In genomic region chrX:46573896-46574336, GRCh38 we compare ENCODE assay signal across 8 cellular contexts. TPM values are rescaled to one million over a fixed set of nuclear protein-coding genes. Genes with fewer than 3 reads are reported as not detected.
DNase-seq lines count a peak whose midpoint lies in the region; ATAC-seq and TF ChIP-seq lines count a peak whose summit lies in the region.

No MANE protein-coding gene starts in this region.

- in situ Hi-C loops in GM23248 (cut with MboI) = loop anchor here (25.0 kb wide), 1 partner anchor 213 kb away; no protein-coding TSS in a partner anchor

- no peaks in the 10 kb centered on the region for H4K20me1 ChIP-seq in GM23248 (ENCODE audit: insufficient read depth)

- DNase-seq in DMS79 treated with DMSO at 0.1 percent for 48 hours (lab: John Stamatoyannopoulos, UW) (peak; percentile 1), GM23248 (peak; percentile 77), NCI-H1092 (lab: John Stamatoyannopoulos, UW) (peak; percentile 58), dorsolateral prefrontal cortex (peak in 4 of 10 donors; percentile 24 to 52 (median 45)), memory B cell (ENCODE audit: low spot score in 2 of 2) (peak; percentile 51 to 54), NOMO-1 treated with DMSO at 0.1 percent for 48 hours (lab: John Stamatoyannopoulos, UW; ENCODE audit: unreplicated experiment) (no peak)
- DNase-seq in activated CD4-positive, CD25-positive, alpha-beta regulatory T cell treated with anti-CD3 and anti-CD28 coated beads, Interleukin-2, amount 50 U/mL, for 16 hours (ENCODE audit: low read depth, low spot score) = peak; percentile 36
- DNase-seq in stimulated activated naive CD8-positive, alpha-beta T cell treated with anti-CD3 and anti-CD28 coated beads, Interleukin-15, amount 100 ng/mL, for 72 hours = peak; percentile 64 to 66

- H3K4me3 ChIP-seq in GM23248 (peak overlapping the region; percentile 79), dorsolateral prefrontal cortex (peak overlapping the region; percentile 29 to 70 (median 55))

- peak overlapping the region; percentile 74 for H3K9ac ChIP-seq in GM23248

- 0 to 2% methylated on average over 1 to 11 of the region's 52 CpGs for WGBS in GM23248 (ENCODE audit: low coverage in 1 of 2, low lambda C conversion rate in 2 of 2, missing lambda C conversion rate in 2 of 2), 2 experiments

- H3K9me3 ChIP-seq in GM23248 (ENCODE audit: low read depth) = no peaks in the 10 kb centered on the region

- peak; percentile 67 for ATAC-seq in memory B cell (ENCODE audit: low read depth)
- ATAC-seq in stimulated activated naive CD8-positive, alpha-beta T cell treated with anti-CD3 and anti-CD28 coated beads, Interleukin-15, amount 100 ng/mL, for 72 hours = peak; percentile 57

- H3K27me3 ChIP-seq in GM23248 (replicated peaks; ENCODE audit: insufficient read depth) = no peaks in the 10 kb centered on the region
- peaks cover 0 to 60% (median 9%) of the 10 kb centered on the region in 45 donors for H3K27me3 ChIP-seq in dorsolateral prefrontal cortex

- peaks cover 7% of the 10 kb centered on the region for H3K4me1 ChIP-seq in GM23248 (ENCODE audit: insufficient read depth)

- peaks cover 25% of the 10 kb centered on the region for H3K4me1 Mint-ChIP-seq in memory B cell
- peaks cover 36% of the 10 kb centered on the region for H3K4me1 Mint-ChIP-seq in stimulated activated naive CD8-positive, alpha-beta T cell treated with anti-CD3 and anti-CD28 coated beads, Interleukin-15, amount 100 ng/mL, for 72 hours

- no peak for TF ChIP-seq CTCF in dorsolateral prefrontal cortex (IDR thresholded peaks at IDR 0.05 in 54 of 56, conservative IDR thresholded peaks at IDR 0.05 in 2 of 56; ENCODE audit: low read depth in 1 of 56, partially characterized antibody in 56 of 56)

- peak overlapping the region; percentile 80 for H3K27ac Mint-ChIP-seq in memory B cell
- peak overlapping the region in 1 of 2 donors; percentile 89 for H3K27ac Mint-ChIP-seq in stimulated activated naive CD8-positive, alpha-beta T cell treated with anti-CD3 and anti-CD28 coated beads, Interleukin-15, amount 100 ng/mL, for 72 hours

- H3K4me2 ChIP-seq in GM23248 (ENCODE audit: unreplicated experiment) = peak overlapping the region; percentile 79

- no peaks in the 10 kb centered on the region for H3K27me3 Mint-ChIP-seq in memory B cell
- peaks cover 24% of the 10 kb centered on the region for H3K27me3 Mint-ChIP-seq in stimulated activated naive CD8-positive, alpha-beta T cell treated with anti-CD3 and anti-CD28 coated beads, Interleukin-15, amount 100 ng/mL, for 72 hours

- H3K27ac ChIP-seq in GM23248 = peak overlapping the region; percentile 66
- peak overlapping the region in 29 of 59 donors; percentile 13 to 75 (median 45) for H3K27ac ChIP-seq in dorsolateral prefrontal cortex

- H3K36me3 Mint-ChIP-seq in memory B cell = peaks cover 3% of the 10 kb centered on the region

- H3K4me3 Mint-ChIP-seq in memory B cell = peak overlapping the region; percentile 85
- peak overlapping the region; percentile 56 to 77 for H3K4me3 Mint-ChIP-seq in stimulated activated naive CD8-positive, alpha-beta T cell treated with anti-CD3 and anti-CD28 coated beads, Interleukin-15, amount 100 ng/mL, for 72 hours

- H3K9me2 ChIP-seq in GM23248 (ENCODE audit: insufficient read depth) = no peaks in the 10 kb centered on the region

- H3K79me2 ChIP-seq in GM23248 (ENCODE audit: insufficient read depth) = peaks cover 7% of the 10 kb centered on the region

- no peaks in the 10 kb centered on the region for H3K36me3 ChIP-seq in GM23248 (ENCODE audit: low read depth)

- intact Hi-C loops in dorsolateral prefrontal cortex (cut with DNase I) = no loop called here

- H2AFZ ChIP-seq in GM23248 = peak overlapping the region; percentile 89

- peaks cover 9% of the 10 kb centered on the region for H3F3A ChIP-seq in GM23248 (ENCODE audit: insufficient read depth)

- no peaks in the 10 kb centered on the region for H3K9me3 Mint-ChIP-seq in memory B cell
- H3K9me3 Mint-ChIP-seq in stimulated activated naive CD8-positive, alpha-beta T cell treated with anti-CD3 and anti-CD28 coated beads, Interleukin-15, amount 100 ng/mL, for 72 hours = no peaks in the 10 kb centered on the region

RNA-seq across cellular contexts. Expression of gene CHST7, which starts 0.4 kb away (rescaled TPM):
- 17.5 and 27.8 TPM in 2 replicates for total RNA-seq in GM23248 (2014; rRNA removed; shearing (Covaris generic))
- 9.3 and 9.8 TPM in 2 replicates for polyA plus RNA-seq in GM23248 (2016; fragmentation: Nextera tagmentation; extraction: Ambion mirVana)
- total RNA-seq in dorsolateral prefrontal cortex = 10 to 100 TPM in 30 of 120 experiments, 1 to 10 TPM in 90; 2.3 to 27.4 (median 8.2) TPM

RNA-seq across cellular contexts. Expression of gene ZNF674, which starts 28.7 kb away (rescaled TPM):
- total RNA-seq in GM23248 (2014; rRNA removed; shearing (Covaris generic)) = 2.7 and 2.8 TPM in 2 replicates
- polyA plus RNA-seq in GM23248 (2016; fragmentation: Nextera tagmentation; extraction: Ambion mirVana) = 1.3 and 2.0 TPM in 2 replicates
- 10 to 100 TPM in 72 of 120 experiments, 1 to 10 TPM in 48; 5.4 to 16.7 (median 10.6) TPM for total RNA-seq in dorsolateral prefrontal cortex
